8 cellular contexts compared by ENCODE assay signal in the genomic region with DNA sequence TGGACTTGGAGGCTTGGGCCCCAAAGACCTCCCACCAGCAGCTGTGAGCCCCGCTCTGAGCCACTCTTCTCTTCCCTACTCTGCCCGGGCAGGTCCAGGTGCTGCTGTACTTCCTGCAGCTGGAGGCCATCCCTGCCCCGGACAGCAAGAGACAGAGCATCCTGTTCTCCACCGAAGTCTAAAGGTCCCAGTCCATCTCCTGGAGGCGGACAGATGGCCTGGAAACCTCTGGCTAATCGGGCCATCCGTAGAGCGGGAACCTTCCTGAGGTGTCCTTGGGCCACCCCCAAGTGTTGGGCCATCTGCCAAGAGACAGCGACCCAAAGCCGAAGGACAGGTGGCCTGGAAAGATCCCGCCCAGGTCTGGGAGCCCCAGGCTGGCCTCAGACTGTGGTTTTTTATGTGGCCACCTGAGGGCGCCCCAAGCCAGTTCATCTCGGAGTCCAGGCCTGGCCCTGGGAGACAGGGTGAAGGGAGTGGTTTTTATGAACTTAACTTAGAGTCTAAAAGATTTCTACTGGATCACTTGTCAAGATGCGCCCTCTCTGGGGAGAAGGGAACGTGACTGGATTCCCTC.
DNase-seq lines count a peak whose midpoint lies in the region; ATAC-seq and TF ChIP-seq lines count a peak whose summit lies in the region.

No MANE protein-coding gene starts in this region.

- no peak for ATAC-seq in body of pancreas
- ATAC-seq in GM18873 (IDR thresholded peaks at IDR 0.05; ENCODE audit: low FRiP score, unreplicated experiment): no peak

- no peak overlapping the region for H3K27ac ChIP-seq in body of pancreas

- H3K9me3 ChIP-seq in MG63 (no peaks in the 10 kb centered on the region), body of pancreas (no peaks in the 10 kb centered on the region)

- H3K36me3 ChIP-seq in MG63 (no peaks in the 10 kb centered on the region), body of pancreas (replicated peaks in 1 of 2; ENCODE audit: insufficient read depth in 1 of 2, low read depth in 2 of 2) (no peaks in the 10 kb centered on the region)

- no peak overlapping the region for H3K4me3 ChIP-seq in MG63
- H3K4me3 ChIP-seq in body of pancreas: no peak overlapping the region

- no peaks in the 10 kb centered on the region for H3K9me3 Mint-ChIP-seq in T-helper 2 cell treated with Interferon-gamma antibody and Interleukin-4, amounts not matched to agents 5 μg/mL and 100 μg/mL, for 36 hours

- no peak overlapping the region for H3K4me3 Mint-ChIP-seq in T-helper 2 cell treated with Interferon-gamma antibody and Interleukin-4, amounts not matched to agents 5 μg/mL and 100 μg/mL, for 36 hours

- H3K27me3 ChIP-seq in MG63 (no peaks in the 10 kb centered on the region), body of pancreas (no peaks in the 10 kb centered on the region)

- TF ChIP-seq POLR2A in body of pancreas (IDR thresholded peaks at IDR 0.05): no peak

- intact Hi-C loops in body of pancreas (cut with DNase I): no loop called here

- DNase-seq in ELF-1 (ENCODE audit: low read depth, low spot score) (peak; percentile 84), MG63 (peak; percentile 53), body of pancreas (peak; percentile 56 to 76 (median 67)), islet precursor cell (peak; percentile 88), NCI-H2107 (lab: John Stamatoyannopoulos, UW) (no peak)
- peak; percentile 36 for DNase-seq in T-helper 2 cell treated with Interferon-gamma antibody and Interleukin-4, amounts not matched to agents 5 μg/mL and 100 μg/mL, for 36 hours (ENCODE audit: low spot score)
- DNase-seq in stimulated activated CD4-positive, alpha-beta T cell treated with anti-CD3 and anti-CD28 coated beads, Interleukin-4, amount 100 ng/mL, for 1 hour: peak; percentile 54

- H3K27me3 Mint-ChIP-seq in T-helper 2 cell treated with Interferon-gamma antibody and Interleukin-4, amounts not matched to agents 5 μg/mL and 100 μg/mL, for 36 hours (ENCODE audit: low read depth): no peaks in the 10 kb centered on the region

- peak in 6 of 7 experiments; percentile 42 to 70 (median 53) for TF ChIP-seq CTCF in body of pancreas (IDR thresholded peaks at IDR 0.05)

- 31 to 39% methylated on average over 7 to 14 of the region's 15 CpGs for WGBS in body of pancreas, 2 donors

- no peak overlapping the region for H3K27ac Mint-ChIP-seq in T-helper 2 cell treated with Interferon-gamma antibody and Interleukin-4, amounts not matched to agents 5 μg/mL and 100 μg/mL, for 36 hours

- H3K4me1 Mint-ChIP-seq in T-helper 2 cell treated with Interferon-gamma antibody and Interleukin-4, amounts not matched to agents 5 μg/mL and 100 μg/mL, for 36 hours (ENCODE audit: low read depth): no peaks in the 10 kb centered on the region

- H3K36me3 Mint-ChIP-seq in T-helper 2 cell treated with Interferon-gamma antibody and Interleukin-4, amounts not matched to agents 5 μg/mL and 100 μg/mL, for 36 hours (ENCODE audit: low read depth): peaks cover 4% of the 10 kb centered on the region

- H3K4me1 ChIP-seq in body of pancreas: no peaks in the 10 kb centered on the region
